Comparison of ENCODE assay signal across 15 cellular contexts in genomic region chr3:48693826-48694225, GRCh38. TPM values are rescaled to one million over a fixed set of nuclear protein-coding genes. Genes with fewer than 3 reads are reported as not detected.
A peak's percentile ranks its signal among the peaks of the same experiment; 100 is the strongest.
DNase-seq lines count a peak whose midpoint lies in the region; ATAC-seq and TF ChIP-seq lines count a peak whose summit lies in the region.
"Had no signal": no experiment of that assay in that cellular context is flagged by ENCODE, and none has a peak within 500 bp of the region (broad histone marks: within the 10 kb centered on the region; RNA-seq: fewer than 3 reads in every experiment).

No MANE protein-coding gene starts in this region.

- H3K9ac ChIP-seq in parathyroid adenoma = no peak overlapping the region

- WGBS in heart left ventricle, 4 donors = 60 to 76% (median 69%) methylated on average over 8 of the region's 8 CpGs
- WGBS in esophagus squamous epithelium, 2 donors = 76 to 79% methylated on average over 7 of the region's 8 CpGs

- H3K36me3 Mint-ChIP-seq in activated T-cell treated with anti-CD3 and anti-CD28 coated beads, Interleukin-2, amount 50 U/mL, for 4 hours (ENCODE audit: insufficient read depth) = peaks cover 19% of the 10 kb centered on the region
- peaks cover 28% of the 10 kb centered on the region for H3K36me3 Mint-ChIP-seq in activated CD8-positive, alpha-beta T cell treated with anti-CD3 and anti-CD28 coated beads for 36 hours (ENCODE audit: low read depth)

- CTCF ChIA-PET in activated CD8-positive, alpha-beta T cell treated with anti-CD3 and anti-CD28 coated beads for 36 hours (lab: Charles Lee) = interaction anchor here (1.4 kb wide), 1 partner anchor 10 kb away, joined by 4 read pairs; no protein-coding TSS in a partner anchor

- no peak overlapping the region for H2AFZ ChIP-seq in parathyroid adenoma

- H3K36me3 ChIP-seq in heart left ventricle (peaks cover 0 to 87% (median 71%) of the 10 kb centered on the region in 9 donors), esophagus squamous epithelium (peaks cover 30 to 80% (median 50%) of the 10 kb centered on the region in 3 donors), parathyroid adenoma (ENCODE audit: control insufficient read depth, insufficient read depth, low read length) (no peaks in the 10 kb centered on the region), H7 (replicated peaks; ENCODE audit: control insufficient read depth, insufficient read depth, low read length) (peaks cover 51% of the 10 kb centered on the region)

- H3K4me1 ChIP-seq in heart left ventricle (peaks cover 0 to 43% (median 21%) of the 10 kb centered on the region in 12 donors), esophagus squamous epithelium (peaks cover 19 to 49% (median 29%) of the 10 kb centered on the region in 3 donors), parathyroid adenoma (peaks cover 16% of the 10 kb centered on the region)

- peak overlapping the region in 11 of 12 donors; percentile 15 to 66 (median 51) for H3K4me3 ChIP-seq in heart left ventricle
- peak overlapping the region in 3 of 4 donors; percentile 33 to 58 (median 43) for H3K4me3 ChIP-seq in esophagus squamous epithelium
- H3K4me3 ChIP-seq in parathyroid adenoma (ENCODE audit: low read depth, low read length) = no peak overlapping the region
- no peak overlapping the region for H3K4me3 ChIP-seq in H7 (ENCODE audit: insufficient read depth, low read depth, low read length)
- H3K4me3 ChIP-seq: A549 had no signal

- H3K27me3 ChIP-seq in heart left ventricle (no peaks in the 10 kb centered on the region), esophagus squamous epithelium (no peaks in the 10 kb centered on the region), parathyroid adenoma (ENCODE audit: control insufficient read depth, insufficient read depth, low read length) (no peaks in the 10 kb centered on the region), H7 (ENCODE audit: control insufficient read depth, insufficient read depth, low read length) (no peaks in the 10 kb centered on the region)

- intact Hi-C loops in heart left ventricle (cut with DNase I) (no loop called here), left ventricle myocardium superior (cut with micrococcal nuclease) (no loop called here), esophagus squamous epithelium (cut with DNase I) (no loop called here)
- intact Hi-C loops in activated CD8-positive, alpha-beta T cell treated with anti-CD3 and anti-CD28 coated beads for 36 hours (cut with micrococcal nuclease) = no loop called here

- POLR2A ChIA-PET in activated CD8-positive, alpha-beta T cell treated with anti-CD3 and anti-CD28 coated beads for 36 hours (lab: Charles Lee) = interaction anchor here (0.8 to 1.2 kb wide), 2 partner anchors 13 to 280 kb away, joined by 3 read pairs; no protein-coding TSS in a partner anchor

- no peak for TF ChIP-seq POLR2A in heart left ventricle (IDR thresholded peaks at IDR 0.05)
- TF ChIP-seq POLR2A in esophagus squamous epithelium (IDR thresholded peaks at IDR 0.05) = no peak

- peak overlapping the region in 11 of 12 donors; percentile 51 to 88 (median 78) for H3K27ac ChIP-seq in heart left ventricle
- H3K27ac ChIP-seq in esophagus squamous epithelium = peak overlapping the region; percentile 80 to 92 (median 86)
- H3K27ac ChIP-seq in parathyroid adenoma = peak overlapping the region; percentile 89

- H3K9me3 Mint-ChIP-seq in activated T-cell treated with anti-CD3 and anti-CD28 coated beads, Interleukin-2, amount 50 U/mL, for 4 hours = no peaks in the 10 kb centered on the region
- H3K9me3 Mint-ChIP-seq in activated CD8-positive, alpha-beta T cell treated with anti-CD3 and anti-CD28 coated beads for 36 hours = no peaks in the 10 kb centered on the region
- H3K9me3 Mint-ChIP-seq in stimulated activated naive CD8-positive, alpha-beta T cell treated with anti-CD3 and anti-CD28 coated beads, Interleukin-15, amount 100 ng/mL, for 72 hours = no peaks in the 10 kb centered on the region
- H3K9me3 Mint-ChIP-seq: activated CD4-positive, alpha-beta memory T cell treated with anti-CD3 and anti-CD28 coated beads, Interleukin-2, amount 10 ng/mL, durations not matched to agents 7 days and 5 days; T-cell had no signal

- TF ChIP-seq CTCF in heart left ventricle (IDR thresholded peaks at IDR 0.05) (no peak), esophagus squamous epithelium (IDR thresholded peaks at IDR 0.05) (no peak), parathyroid adenoma (IDR thresholded peaks at IDR 0.05) (no peak)
- no peak for TF ChIP-seq CTCF in activated CD8-positive, alpha-beta T cell treated with anti-CD3 and anti-CD28 coated beads for 36 hours (IDR thresholded peaks at IDR 0.05)

- H3K4me3 Mint-ChIP-seq in activated T-cell treated with anti-CD3 and anti-CD28 coated beads, Interleukin-2, amount 50 U/mL, for 4 hours = no peak overlapping the region
- no peak overlapping the region for H3K4me3 Mint-ChIP-seq in activated CD8-positive, alpha-beta T cell treated with anti-CD3 and anti-CD28 coated beads for 36 hours
- H3K4me3 Mint-ChIP-seq in stimulated activated naive CD8-positive, alpha-beta T cell treated with anti-CD3 and anti-CD28 coated beads, Interleukin-15, amount 100 ng/mL, for 72 hours = no peak overlapping the region
- H3K4me3 Mint-ChIP-seq: activated CD4-positive, alpha-beta memory T cell treated with anti-CD3 and anti-CD28 coated beads, Interleukin-2, amount 10 ng/mL, durations not matched to agents 7 days and 5 days; T-cell had no signal

- DNase-seq in heart left ventricle (no peak), left ventricle myocardium superior (no peak), esophagus squamous epithelium (lab: John Stamatoyannopoulos, UW) (no peak), H7 (no peak)
- no peak for DNase-seq in activated T-cell treated with anti-CD3 and anti-CD28 coated beads, Interleukin-2, amount 50 U/mL, for 4 hours
- DNase-seq in activated CD8-positive, alpha-beta T cell treated with anti-CD3 and anti-CD28 coated beads for 36 hours = no peak
- no peak for DNase-seq in stimulated activated naive CD8-positive, alpha-beta T cell treated with anti-CD3 and anti-CD28 coated beads, Interleukin-15, amount 100 ng/mL, for 72 hours
- DNase-seq: activated CD4-positive, alpha-beta memory T cell treated with anti-CD3 and anti-CD28 coated beads, Interleukin-2, amount 10 ng/mL, durations not matched to agents 7 days and 5 days; DND-41; kidney; NCI-H1048; NCI-H748 treated with DMSO at 0.1 percent for 48 hours; T-cell had no signal

- H3K4me2 ChIP-seq in parathyroid adenoma (ENCODE audit: low read length) = no peak overlapping the region

- H3K79me2 ChIP-seq in parathyroid adenoma = peaks cover 58% of the 10 kb centered on the region

- H3K9me3 ChIP-seq in heart left ventricle (no peaks in the 10 kb centered on the region), esophagus squamous epithelium (no peaks in the 10 kb centered on the region), parathyroid adenoma (ENCODE audit: control insufficient read depth, low read length) (no peaks in the 10 kb centered on the region)
- H3K9me3 ChIP-seq: A549 had no signal

- no peak for ATAC-seq in heart left ventricle
- no peak for ATAC-seq in left ventricle myocardium superior
- ATAC-seq in activated T-cell treated with anti-CD3 and anti-CD28 coated beads, Interleukin-2, amount 50 U/mL, for 4 hours = no peak
- no peak for ATAC-seq in activated CD8-positive, alpha-beta T cell treated with anti-CD3 and anti-CD28 coated beads for 36 hours
- no peak for ATAC-seq in stimulated activated naive CD8-positive, alpha-beta T cell treated with anti-CD3 and anti-CD28 coated beads, Interleukin-15, amount 100 ng/mL, for 72 hours
- ATAC-seq: T-cell had no signal

- no peaks in the 10 kb centered on the region for H3K27me3 Mint-ChIP-seq in activated T-cell treated with anti-CD3 and anti-CD28 coated beads, Interleukin-2, amount 50 U/mL, for 4 hours (ENCODE audit: low read depth)
- H3K27me3 Mint-ChIP-seq in activated CD8-positive, alpha-beta T cell treated with anti-CD3 and anti-CD28 coated beads for 36 hours = no peaks in the 10 kb centered on the region
- no peaks in the 10 kb centered on the region for H3K27me3 Mint-ChIP-seq in stimulated activated naive CD8-positive, alpha-beta T cell treated with anti-CD3 and anti-CD28 coated beads, Interleukin-15, amount 100 ng/mL, for 72 hours
- H3K27me3 Mint-ChIP-seq: activated CD4-positive, alpha-beta memory T cell treated with anti-CD3 and anti-CD28 coated beads, Interleukin-2, amount 10 ng/mL, durations not matched to agents 7 days and 5 days; T-cell had no signal

- H3K4me1 Mint-ChIP-seq in activated T-cell treated with anti-CD3 and anti-CD28 coated beads, Interleukin-2, amount 50 U/mL, for 4 hours (ENCODE audit: low read depth) = peaks cover 11% of the 10 kb centered on the region
- peaks cover 15% of the 10 kb centered on the region for H3K4me1 Mint-ChIP-seq in activated CD8-positive, alpha-beta T cell treated with anti-CD3 and anti-CD28 coated beads for 36 hours (ENCODE audit: low read depth)
- peaks cover 11% of the 10 kb centered on the region for H3K4me1 Mint-ChIP-seq in stimulated activated naive CD8-positive, alpha-beta T cell treated with anti-CD3 and anti-CD28 coated beads, Interleukin-15, amount 100 ng/mL, for 72 hours

- H3K27ac Mint-ChIP-seq in activated CD8-positive, alpha-beta T cell treated with anti-CD3 and anti-CD28 coated beads for 36 hours = no peak overlapping the region
- H3K27ac Mint-ChIP-seq in stimulated activated naive CD8-positive, alpha-beta T cell treated with anti-CD3 and anti-CD28 coated beads, Interleukin-15, amount 100 ng/mL, for 72 hours = peak overlapping the region in 1 of 2 donors; percentile 59
- H3K27ac Mint-ChIP-seq: activated CD4-positive, alpha-beta memory T cell treated with anti-CD3 and anti-CD28 coated beads, Interleukin-2, amount 10 ng/mL, durations not matched to agents 7 days and 5 days had no signal

RNA-seq across cellular contexts. Expression of gene NCKIPSD, which starts 8.1 kb away (rescaled TPM):
- total RNA-seq in heart left ventricle = 10 to 100 TPM in 7 of 9 donors, 1 to 10 TPM in 2; 9.8 to 47.6 (median 14.7) TPM
- 10 to 100 TPM; 11.5 to 16.9 TPM for polyA plus RNA-seq in heart left ventricle
- total RNA-seq in left ventricle myocardium superior = 13.6 TPM
- 10 to 100 TPM; 12.4 to 16.8 (median 15.0) TPM for total RNA-seq in esophagus squamous epithelium
- 43.8 and 48.8 TPM in 2 replicates for total RNA-seq in H7 (2014; rRNA removed; shearing (Covaris generic))
- total RNA-seq in activated T-cell treated with anti-CD3 and anti-CD28 coated beads, Interleukin-2, amount 50 U/mL, for 4 hours = 10 to 100 TPM; 21.3 to 24.3 (median 22.0) TPM
- 10 to 100 TPM; 69.7 to 73.8 TPM for total RNA-seq in activated CD8-positive, alpha-beta T cell treated with anti-CD3 and anti-CD28 coated beads for 36 hours

RNA-seq across cellular contexts. Expression of gene IP6K2, which starts 23.2 kb away (rescaled TPM):
- total RNA-seq in heart left ventricle (10 to 100 TPM; 14.1 to 35.5 (median 25.6) TPM), left ventricle myocardium superior (30.2 TPM), esophagus squamous epithelium (10 to 100 TPM; 52.1 to 94.6 (median 67.9) TPM)
- polyA plus RNA-seq in heart left ventricle = 10 to 100 TPM; 33.4 to 42.7 TPM
- total RNA-seq in H7 (2014; rRNA removed; shearing (Covaris generic)) = 93.8 and 107 TPM in 2 replicates
- 10 to 100 TPM; 39.9 to 45.9 (median 45.8) TPM for total RNA-seq in activated T-cell treated with anti-CD3 and anti-CD28 coated beads, Interleukin-2, amount 50 U/mL, for 4 hours
- 10 to 100 TPM; 47.7 to 48.0 TPM for total RNA-seq in activated CD8-positive, alpha-beta T cell treated with anti-CD3 and anti-CD28 coated beads for 36 hours

RNA-seq across cellular contexts. Expression of gene CELSR3, which starts 31.1 kb away (rescaled TPM):
- total RNA-seq in heart left ventricle (under 1 TPM; 0.10 to 0.36 (median 0.19) TPM), left ventricle myocardium superior (0.35 TPM), esophagus squamous epithelium (under 1 TPM; 0.31 to 0.76 (median 0.45) TPM)
- polyA plus RNA-seq in heart left ventricle = under 1 TPM; 0.18 to 0.23 TPM
- total RNA-seq in H7 (2014; rRNA removed; shearing (Covaris generic)) = 14.3 and 18.7 TPM in 2 replicates
- 10 to 100 TPM; 11.0 to 15.0 (median 12.3) TPM for total RNA-seq in activated T-cell treated with anti-CD3 and anti-CD28 coated beads, Interleukin-2, amount 50 U/mL, for 4 hours
- 10 to 100 TPM; 15.8 to 17.8 TPM for total RNA-seq in activated CD8-positive, alpha-beta T cell treated with anti-CD3 and anti-CD28 coated beads for 36 hours

RNA-seq across cellular contexts. Expression of gene SLC26A6, which starts 58.6 kb away (rescaled TPM):
- total RNA-seq in heart left ventricle = 10 to 100 TPM in 3 of 9 donors, 1 to 10 TPM in 6; 6.7 to 14.6 (median 9.2) TPM
- 10 to 100 TPM; 10.0 to 12.9 TPM for polyA plus RNA-seq in heart left ventricle
- 12.3 TPM for total RNA-seq in left ventricle myocardium superior
- total RNA-seq in esophagus squamous epithelium = 1 to 10 TPM; 7.7 to 9.4 (median 9.0) TPM
- total RNA-seq in H7 (2014; rRNA removed; shearing (Covaris generic)) = 70.5 and 76.0 TPM in 2 replicates
- 10 to 100 TPM; 14.4 to 17.5 (median 17.2) TPM for total RNA-seq in activated T-cell treated with anti-CD3 and anti-CD28 coated beads, Interleukin-2, amount 50 U/mL, for 4 hours
- total RNA-seq in activated CD8-positive, alpha-beta T cell treated with anti-CD3 and anti-CD28 coated beads for 36 hours = 10 to 100 TPM; 41.3 to 45.0 TPM

Comparison
In these comparisons a context has a peak if more than half of its experiments do, and no peak if none do; other contexts are left out.
1. H3K4me3 ChIP-seq: peak in heart left ventricle (11 of 12) and esophagus squamous epithelium (3 of 4); none in parathyroid adenoma (single experiment) and H7 (single experiment).
2. Peak in every context shown above with its lines, with median percentiles within 50 percentile points of each other: H3K27ac ChIP-seq.